8 cellular contexts compared by ENCODE assay signal in the genomic region with DNA sequence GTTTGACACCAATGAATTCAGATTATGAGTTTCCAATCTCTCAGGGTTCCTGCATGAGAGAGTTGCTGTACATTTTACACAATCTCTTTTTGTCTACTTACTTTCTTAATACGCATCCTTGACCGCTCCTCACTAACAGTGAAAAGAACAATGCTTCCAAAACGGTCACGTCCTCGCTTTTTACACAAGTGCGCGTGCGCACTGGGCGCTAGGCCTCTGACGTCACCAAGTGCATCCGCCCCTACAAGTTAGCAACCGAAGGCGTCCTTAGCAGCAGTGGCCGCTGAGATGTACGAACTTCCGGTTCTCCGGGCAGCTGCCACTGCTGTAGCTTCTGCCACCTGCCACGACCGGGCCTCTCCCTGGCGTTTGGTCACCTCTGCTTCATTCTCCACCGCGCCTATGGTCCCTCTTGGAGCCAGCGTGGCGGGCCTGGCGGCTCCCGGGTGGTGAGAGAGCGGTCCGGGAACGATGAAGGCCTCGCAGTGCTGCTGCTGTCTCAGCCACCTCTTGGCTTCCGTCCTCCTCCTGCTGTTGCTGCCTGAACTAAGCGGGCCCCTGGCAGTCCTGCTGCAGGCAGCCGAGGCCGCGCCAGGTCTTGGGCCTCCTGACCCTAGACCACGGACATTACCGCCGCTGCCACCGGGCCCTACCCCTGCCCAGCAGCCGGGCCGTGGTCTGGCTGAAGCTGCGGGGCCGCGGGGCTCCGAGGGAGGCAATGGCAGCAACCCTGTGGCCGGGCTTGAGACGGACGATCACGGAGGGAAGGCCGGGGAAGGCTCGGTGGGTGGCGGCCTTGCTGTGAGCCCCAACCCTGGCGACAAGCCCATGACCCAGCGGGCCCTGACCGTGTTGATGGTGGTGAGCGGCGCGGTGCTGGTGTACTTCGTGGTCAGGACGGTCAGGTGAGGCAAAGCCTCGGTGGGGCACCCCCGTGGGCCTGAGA. TPM values are rescaled to one million over a fixed set of nuclear protein-coding genes. Genes with fewer than 3 reads are reported as not detected.
DNase-seq lines count a peak whose midpoint lies in the region; ATAC-seq, FAIRE-seq and TF ChIP-seq lines count a peak whose summit lies in the region.

FAM174A (plus strand) TSS at position 315 of the 946 bp plus-strand sequence; CDS start at position 472, 157 bp downstream.

- H3K4me2 ChIP-seq in A549 (peak within 1 kb of the TSS; percentile 78), smooth muscle cell (peak within 1 kb of the TSS; percentile 90)

- ATAC-seq in A549 (peak; percentile 97 to 99), GM18868 (IDR thresholded peaks at IDR 0.05; ENCODE audit: unreplicated experiment) (peak; percentile 98), HG03108 (IDR thresholded peaks at IDR 0.05; ENCODE audit: unreplicated experiment) (peak; percentile 98)

- H3K27ac ChIP-seq in A549, result peak within 1 kb of the TSS; percentile 78
- H3K27ac ChIP-seq in WERI-Rb-1, result peak within 1 kb of the TSS; percentile 76
- H3K27ac ChIP-seq in smooth muscle cell (ENCODE audit: low read depth), result peak within 1 kb of the TSS; percentile 72

- H2AFZ ChIP-seq in smooth muscle cell (ENCODE audit: low read depth), result peak within 1 kb of the TSS; percentile 92

- H3K27me3 ChIP-seq in WERI-Rb-1 (ENCODE audit: insufficient read depth, low read depth, severe bottlenecking), result no peaks in the 10 kb centered on the region
- H3K27me3 ChIP-seq in bronchial epithelial cell (ENCODE audit: control insufficient read depth, insufficient read depth, low read length), result no peaks in the 10 kb centered on the region
- H3K27me3 ChIP-seq in smooth muscle cell (ENCODE audit: low read depth), result no peaks in the 10 kb centered on the region

- peak; percentile 85 for FAIRE-seq in A549 (lab: Jason Lieb, UNC)
- FAIRE-seq in bronchial epithelial cell (lab: Jason Lieb, UNC), result no peak

- H3K4me3 ChIP-seq in A549, result peak within 1 kb of the TSS; percentile 74
- peak within 1 kb of the TSS; percentile 75 for H3K4me3 ChIP-seq in WERI-Rb-1 (ENCODE audit: low read depth, low read length)
- H3K4me3 ChIP-seq in bronchial epithelial cell (ENCODE audit: low read depth, low read length), result peak within 1 kb of the TSS; percentile 92
- H3K4me3 ChIP-seq in smooth muscle cell, result peak within 1 kb of the TSS; percentile 76

- under 1% methylated on average over 27 of the region's 62 CpGs for WGBS in A549 (ENCODE audit: missing lambda C conversion rate)
- WGBS in smooth muscle cell (ENCODE audit: low lambda C conversion rate), result 2% methylated on average over 62 of the region's 62 CpGs

- TF ChIP-seq POLR2A in A549 (IDR thresholded peaks at IDR 0.05; ENCODE audit: low read length), result peak; percentile 72

- peaks cover 9% of the 10 kb centered on the region for H3K9me3 ChIP-seq in A549
- peaks cover 4% of the 10 kb centered on the region for H3K9me3 ChIP-seq in WERI-Rb-1 (ENCODE audit: severe bottlenecking)
- H3K9me3 ChIP-seq in smooth muscle cell (replicated peaks; ENCODE audit: low read depth), result peaks cover 3% of the 10 kb centered on the region

- peak within 1 kb of the TSS; percentile 83 for H3K9ac ChIP-seq in smooth muscle cell (ENCODE audit: low read depth)

- DNase-seq in A549 (ENCODE audit: low read depth in 1 of 2, low spot score in 1 of 2), result peak; percentile 48 to 96
- DNase-seq in NCI-H2196 (lab: John Stamatoyannopoulos, UW; ENCODE audit: unreplicated experiment), result peak; percentile 98
- peak; percentile 96 for DNase-seq in WERI-Rb-1
- DNase-seq in bronchial epithelial cell (ENCODE audit: low read depth), result peak; percentile 92
- peak; percentile 89 for DNase-seq in iPS-NIHi7 (ENCODE audit: extremely low spot score)
- peak; percentile 77 for DNase-seq in smooth muscle cell (lab: John Stamatoyannopoulos, UW; ENCODE audit: unreplicated experiment)

- no peak for TF ChIP-seq EP300 in A549 (IDR thresholded peaks at IDR 0.05)

- peaks cover 10% of the 10 kb centered on the region; the same call in 1 of the 3 replicates for H3K4me1 ChIP-seq in A549
- peaks cover 24% of the 10 kb centered on the region for H3K4me1 ChIP-seq in smooth muscle cell (ENCODE audit: low read depth)

- CTCF ChIA-PET in A549 (lab: Yijun Ruan, JAX), result interaction anchor here (1.0 to 1.2 kb wide), 3 partner anchors 29 to 365 kb away, joined by 3 to 4 read pairs (median 3); no protein-coding TSS in a partner anchor

- H4K20me1 ChIP-seq in smooth muscle cell (ENCODE audit: low read depth), result peaks cover 8% of the 10 kb centered on the region

- H3K36me3 ChIP-seq in WERI-Rb-1 (no peaks in the 10 kb centered on the region), bronchial epithelial cell (ENCODE audit: control insufficient read depth, insufficient read depth, low read length) (no peaks in the 10 kb centered on the region), smooth muscle cell (ENCODE audit: low read depth) (peaks cover 6% of the 10 kb centered on the region)

- no peaks in the 10 kb centered on the region for H3F3A ChIP-seq in smooth muscle cell (ENCODE audit: low read depth)

- no peak for TF ChIP-seq RAD21 in A549 (conservative IDR thresholded peaks at IDR 0.05 in 1 of 2, IDR thresholded peaks at IDR 0.05 in 1 of 2)

- peaks cover 46% of the 10 kb centered on the region for H3K79me2 ChIP-seq in smooth muscle cell (ENCODE audit: low read depth)

- TF ChIP-seq CTCF in A549 (IDR thresholded peaks at IDR 0.05) (no peak), WERI-Rb-1 (IDR thresholded peaks at IDR 0.05; ENCODE audit: low read depth, low read length) (no peak), bronchial epithelial cell (IDR thresholded peaks at IDR 0.05; ENCODE audit: insufficient read depth, low read length, severe bottlenecking) (no peak), smooth muscle cell (IDR thresholded peaks at IDR 0.05; ENCODE audit: borderline replicate concordance, insufficient read depth, poor library complexity, severe bottlenecking) (no peak)

- POLR2A ChIA-PET in A549 (lab: Yijun Ruan, JAX), result interaction anchor here (1.4 to 1.5 kb wide), 2 partner anchors 29 to 60 kb away, joined by 5 read pairs; no protein-coding TSS in a partner anchor

TF ChIP-seq in A549, 52 proteins besides CTCF, POLR2A, EP300 and RAD21 (continues in another document):
- TF ChIP-seq TP53 (CRISPR knock-in tag; IDR thresholded peaks at IDR 0.05) (no peak), CEBPB (IDR thresholded peaks at IDR 0.05) (no peak), JUN (IDR thresholded peaks at IDR 0.05) (peak in 1 of 2 experiments; percentile 41; a peak in 1 of 5 replicates), POLR2AphosphoS2 (conservative IDR thresholded peaks at IDR 0.05; ENCODE audit: low read length) (no peak), SMC3 (IDR thresholded peaks at IDR 0.05) (no peak), RCOR1 (IDR thresholded peaks at IDR 0.05; ENCODE audit: low read depth, low read length) (no peak), TFCP2L1 (CRISPR knock-in tag; IDR thresholded peaks at IDR 0.05) (no peak), EHMT2 (IDR thresholded peaks at IDR 0.05; ENCODE audit: low read depth) (no peak), PHF8 (IDR thresholded peaks at IDR 0.05; ENCODE audit: borderline replicate concordance, low read depth) (peak; percentile 55; the same call in 1 of the 2 replicates), CHD2 (IDR thresholded peaks at IDR 0.05; ENCODE audit: low read length, partially characterized antibody) (no peak), RFX5 (IDR thresholded peaks at IDR 0.05) (no peak)
- TF ChIP-seq, protein P1, sequence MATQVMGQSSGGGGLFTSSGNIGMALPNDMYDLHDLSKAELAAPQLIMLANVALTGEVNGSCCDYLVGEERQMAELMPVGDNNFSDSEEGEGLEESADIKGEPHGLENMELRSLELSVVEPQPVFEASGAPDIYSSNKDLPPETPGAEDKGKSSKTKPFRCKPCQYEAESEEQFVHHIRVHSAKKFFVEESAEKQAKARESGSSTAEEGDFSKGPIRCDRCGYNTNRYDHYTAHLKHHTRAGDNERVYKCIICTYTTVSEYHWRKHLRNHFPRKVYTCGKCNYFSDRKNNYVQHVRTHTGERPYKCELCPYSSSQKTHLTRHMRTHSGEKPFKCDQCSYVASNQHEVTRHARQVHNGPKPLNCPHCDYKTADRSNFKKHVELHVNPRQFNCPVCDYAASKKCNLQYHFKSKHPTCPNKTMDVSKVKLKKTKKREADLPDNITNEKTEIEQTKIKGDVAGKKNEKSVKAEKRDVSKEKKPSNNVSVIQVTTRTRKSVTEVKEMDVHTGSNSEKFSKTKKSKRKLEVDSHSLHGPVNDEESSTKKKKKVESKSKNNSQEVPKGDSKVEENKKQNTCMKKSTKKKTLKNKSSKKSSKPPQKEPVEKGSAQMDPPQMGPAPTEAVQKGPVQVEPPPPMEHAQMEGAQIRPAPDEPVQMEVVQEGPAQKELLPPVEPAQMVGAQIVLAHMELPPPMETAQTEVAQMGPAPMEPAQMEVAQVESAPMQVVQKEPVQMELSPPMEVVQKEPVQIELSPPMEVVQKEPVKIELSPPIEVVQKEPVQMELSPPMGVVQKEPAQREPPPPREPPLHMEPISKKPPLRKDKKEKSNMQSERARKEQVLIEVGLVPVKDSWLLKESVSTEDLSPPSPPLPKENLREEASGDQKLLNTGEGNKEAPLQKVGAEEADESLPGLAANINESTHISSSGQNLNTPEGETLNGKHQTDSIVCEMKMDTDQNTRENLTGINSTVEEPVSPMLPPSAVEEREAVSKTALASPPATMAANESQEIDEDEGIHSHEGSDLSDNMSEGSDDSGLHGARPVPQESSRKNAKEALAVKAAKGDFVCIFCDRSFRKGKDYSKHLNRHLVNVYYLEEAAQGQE (IDR thresholded peaks at IDR 0.05), result 0 out of 2 replicates have a peak, but pooled peaks have one; percentile 19
- TF ChIP-seq, protein P2, sequence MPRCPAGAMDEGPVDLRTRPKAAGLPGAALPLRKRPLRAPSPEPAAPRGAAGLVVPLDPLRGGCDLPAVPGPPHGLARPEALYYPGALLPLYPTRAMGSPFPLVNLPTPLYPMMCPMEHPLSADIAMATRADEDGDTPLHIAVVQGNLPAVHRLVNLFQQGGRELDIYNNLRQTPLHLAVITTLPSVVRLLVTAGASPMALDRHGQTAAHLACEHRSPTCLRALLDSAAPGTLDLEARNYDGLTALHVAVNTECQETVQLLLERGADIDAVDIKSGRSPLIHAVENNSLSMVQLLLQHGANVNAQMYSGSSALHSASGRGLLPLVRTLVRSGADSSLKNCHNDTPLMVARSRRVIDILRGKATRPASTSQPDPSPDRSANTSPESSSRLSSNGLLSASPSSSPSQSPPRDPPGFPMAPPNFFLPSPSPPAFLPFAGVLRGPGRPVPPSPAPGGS (IDR thresholded peaks at IDR 0.05), result peak; percentile 58; the same call in 1 of the 3 replicates

RNA-seq across cellular contexts. Expression of gene FAM174A, which starts in this region (rescaled TPM):
- polyA plus RNA-seq in A549 (2011; rRNA removed) (7.6 and 14.6 TPM in 2 replicates), A549 (2017; fragmentation: RNase III; extraction: RNeasy Plus Mini Kit Qiagen cat#74134 plus additional on column Dnase treatment) (9.6 to 13.8 TPM (median 13.3 TPM) in 3 replicates), smooth muscle cell (31.9 and 33.8 TPM in 2 replicates)
- 12.2 and 15.6 TPM in 2 replicates for polyA plus RNA-seq in A549 (2012; cell fraction: cytosol; rRNA removed)
- polyA plus RNA-seq in A549 (2012; cell fraction: nucleus; rRNA removed), result 14.0 and 17.6 TPM in 2 replicates
- polyA minus RNA-seq in A549 (2011; rRNA and poly(A)+ RNA removed), result 2.4 and 2.6 TPM in 2 replicates
- total RNA-seq in bronchial epithelial cell (35.3 and 63.4 TPM in 2 replicates), smooth muscle cell (30.2 and 40.9 TPM in 2 replicates)

Comparison
In these comparisons a context has a peak if more than half of its experiments do, and no peak if none do; other contexts are left out.
1. Peak in every context shown above with its lines: DNase-seq, ATAC-seq, H3K4me3 ChIP-seq and H3K27ac ChIP-seq.